24 cellular contexts compared by ENCODE assay signal in the genomic region with DNA sequence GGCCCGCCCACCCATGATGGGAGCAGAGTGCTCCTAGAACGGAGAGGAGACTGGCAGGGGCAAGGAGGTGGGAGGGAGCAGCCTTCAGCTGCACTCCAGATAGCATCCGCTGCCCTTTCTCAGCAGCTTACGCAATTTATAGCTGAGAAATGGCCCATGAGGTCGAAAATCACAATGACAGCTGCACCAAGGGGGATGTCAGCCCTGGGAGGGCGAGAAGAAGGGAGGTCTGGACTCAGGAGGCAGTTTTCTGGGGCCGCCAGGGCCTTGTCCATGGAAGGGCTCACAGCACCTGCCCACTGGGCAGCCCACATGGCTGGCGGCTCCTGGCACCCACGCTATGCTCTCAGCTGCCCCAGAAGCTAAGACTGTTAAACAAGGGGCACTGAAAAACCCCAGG. TPM values are rescaled to one million over a fixed set of nuclear protein-coding genes. Genes with fewer than 3 reads are reported as not detected.
DNase-seq lines count a peak whose midpoint lies in the region; FAIRE-seq and TF ChIP-seq lines count a peak whose summit lies in the region.
"Had no signal": no experiment of that assay in that cellular context is flagged by ENCODE, and none has a peak within 500 bp of the region (broad histone marks: within the 10 kb centered on the region; RNA-seq: fewer than 3 reads in every experiment).

No MANE protein-coding gene starts in this region.

- H3K36me3 ChIP-seq in right atrium auricular region: no peaks in the 10 kb centered on the region
- H3K36me3 ChIP-seq in skeletal muscle tissue (ENCODE audit: control insufficient read depth in 3 of 3, insufficient read depth in 3 of 3, low read length in 3 of 3): peaks cover 2 to 10% (median 7%) of the 10 kb centered on the region in 3 donors
- H3K36me3 ChIP-seq: neural progenitor cell had no signal

- H3K9ac ChIP-seq in skeletal muscle tissue (ENCODE audit: low read depth in 1 of 3, low read length in 3 of 3): peak overlapping the region in 2 of 3 donors; percentile 19 to 70
- H3K9ac ChIP-seq: neural progenitor cell had no signal

- peak; percentile 30 for DNase-seq in CD14-positive monocyte (ENCODE audit: low spot score)
- peak; percentile 41 for DNase-seq in amniotic epithelial cell (ENCODE audit: low read depth)
- no peak for DNase-seq in right atrium auricular region (ENCODE audit: low spot score)
- no peak for DNase-seq in activated T-cell treated with anti-CD3 and anti-CD28 coated beads for 4 hours
- no peak for DNase-seq in activated CD4-positive, alpha-beta T cell treated with anti-CD3 and anti-CD28 coated beads, Interleukin-2, amount 50 U/mL, for 48 hours
- no peak for DNase-seq in urothelium cell line (ENCODE audit: low spot score)
- DNase-seq in H4 (ENCODE audit: low spot score): no peak
- DNase-seq: activated CD4-positive, alpha-beta memory T cell treated with anti-CD3 and anti-CD28 coated beads for 36 hours; activated CD8-positive, alpha-beta memory T cell treated with anti-CD3 and anti-CD28 coated beads, Interleukin-2, amount 50 U/mL, for 4 hours; activated effector memory CD4-positive, alpha-beta T cell treated with Interleukin-2 at 50 U/mL for 16 hours; activated naive CD8-positive, alpha-beta T cell treated with anti-CD3 and anti-CD28 coated beads for 36 hours; effector memory CD4-positive, alpha-beta T cell; erythroblast; GDM1; H7; NCI-H1436 treated with DMSO at 0.1 percent for 48 hours; RPMI8226; stimulated activated naive CD8-positive, alpha-beta T cell treated with anti-CD3 and anti-CD28 coated beads, Interleukin-15, amount 100 ng/mL, for 72 hours had no signal

- H3K27ac Mint-ChIP-seq in CD14-positive monocyte: no peak overlapping the region
- H3K27ac Mint-ChIP-seq: activated CD4-positive, alpha-beta memory T cell treated with anti-CD3 and anti-CD28 coated beads for 36 hours; activated naive CD8-positive, alpha-beta T cell treated with anti-CD3 and anti-CD28 coated beads for 36 hours; B cell; memory B cell; neural progenitor cell; progenitor cell of endocrine pancreas; type B pancreatic cell had no signal

- TF ChIP-seq CTCF in CD14-positive monocyte (IDR thresholded peaks at IDR 0.05): no peak
- TF ChIP-seq CTCF in right atrium auricular region (IDR thresholded peaks at IDR 0.05): no peak

- H3K4me1 Mint-ChIP-seq in CD14-positive monocyte: peaks cover 10% of the 10 kb centered on the region

- no peak overlapping the region for H3K4me3 Mint-ChIP-seq in CD14-positive monocyte
- H3K4me3 Mint-ChIP-seq: activated CD4-positive, alpha-beta memory T cell treated with anti-CD3 and anti-CD28 coated beads for 36 hours; activated naive CD8-positive, alpha-beta T cell treated with anti-CD3 and anti-CD28 coated beads for 36 hours; B cell; memory B cell; neural progenitor cell; stimulated activated naive CD8-positive, alpha-beta T cell treated with anti-CD3 and anti-CD28 coated beads, Interleukin-15, amount 100 ng/mL, for 72 hours; type B pancreatic cell had no signal

- H3K27ac ChIP-seq in right atrium auricular region: peak overlapping the region; percentile 41 to 64
- H3K27ac ChIP-seq in skeletal muscle tissue (ENCODE audit: low read depth, low read length): no peak overlapping the region
- H3K27ac ChIP-seq: neural progenitor cell had no signal

- peaks cover 0 to 9% (median 1%) of the 10 kb centered on the region in 7 donors for H3K9me3 Mint-ChIP-seq in CD14-positive monocyte
- H3K9me3 Mint-ChIP-seq: activated CD4-positive, alpha-beta memory T cell treated with anti-CD3 and anti-CD28 coated beads for 36 hours; activated naive CD8-positive, alpha-beta T cell treated with anti-CD3 and anti-CD28 coated beads for 36 hours; memory B cell; neural progenitor cell; stimulated activated naive CD8-positive, alpha-beta T cell treated with anti-CD3 and anti-CD28 coated beads, Interleukin-15, amount 100 ng/mL, for 72 hours; type B pancreatic cell had no signal

- H3K36me3 Mint-ChIP-seq in CD14-positive monocyte: peaks cover 11 to 29% of the 10 kb centered on the region in 2 donors

- H3K9me3 ChIP-seq in right atrium auricular region (no peaks in the 10 kb centered on the region), skeletal muscle tissue (ENCODE audit: control insufficient read depth in 3 of 3, low read length in 3 of 3) (peaks cover 0 to 2% (median 0%) of the 10 kb centered on the region in 3 donors)

- intact Hi-C loops in CD14-positive monocyte (cut with micrococcal nuclease): no loop called here

- no peak for FAIRE-seq in urothelium cell line (lab: Jason Lieb, UNC)

- peaks cover 0 to 7% (median 2%) of the 10 kb centered on the region in 3 donors for H3K27me3 Mint-ChIP-seq in CD14-positive monocyte (ENCODE audit: low read depth in 3 of 3)
- H3K27me3 Mint-ChIP-seq: activated CD4-positive, alpha-beta memory T cell treated with anti-CD3 and anti-CD28 coated beads for 36 hours; activated naive CD8-positive, alpha-beta T cell treated with anti-CD3 and anti-CD28 coated beads for 36 hours; B cell; memory B cell; progenitor cell of endocrine pancreas; stimulated activated naive CD8-positive, alpha-beta T cell treated with anti-CD3 and anti-CD28 coated beads, Interleukin-15, amount 100 ng/mL, for 72 hours; type B pancreatic cell had no signal

- no peaks in the 10 kb centered on the region for H3K27me3 ChIP-seq in right atrium auricular region
- no peaks in the 10 kb centered on the region for H3K27me3 ChIP-seq in skeletal muscle tissue (ENCODE audit: control insufficient read depth in 3 of 3, insufficient read depth in 3 of 3, low read length in 3 of 3)
- H3K27me3 ChIP-seq: neural progenitor cell had no signal

- no peak overlapping the region for H3K4me3 ChIP-seq in right atrium auricular region
- H3K4me3 ChIP-seq in skeletal muscle tissue (ENCODE audit: low read length in 3 of 3): peak overlapping the region; percentile 35 to 43 (median 40)
- H3K4me3 ChIP-seq: neural progenitor cell had no signal

- H3K4me1 ChIP-seq in right atrium auricular region (peaks cover 0 to 89% of the 10 kb centered on the region in 2 donors), skeletal muscle tissue (ENCODE audit: control insufficient read depth in 3 of 3, insufficient read depth in 3 of 3, low read length in 3 of 3) (peaks cover 67 to 83% (median 79%) of the 10 kb centered on the region in 3 donors)

RNA-seq across cellular contexts. Expression of a gene that starts 17.6 kb away (rescaled TPM):
- polyA plus RNA-seq in CD14-positive monocyte: 10 to 100 TPM; 22.1 to 22.5 TPM
- 10 to 100 TPM; 22.0 to 27.9 TPM for total RNA-seq in right atrium auricular region
- 18.3 TPM for total RNA-seq in skeletal muscle tissue
- 15.2 and 18.1 TPM in 2 replicates for total RNA-seq in H4 (2014; rRNA removed; shearing (Covaris generic))

Comparison
In these comparisons a context has a peak if more than half of its experiments do, and no peak if none do; other contexts are left out.
1. DNase-seq: peak in CD14-positive monocyte (single experiment) and amniotic epithelial cell (single experiment); none in right atrium auricular region (single experiment), activated T-cell treated with anti-CD3 and anti-CD28 coated beads for 4 hours (single experiment), activated CD4-positive, alpha-beta T cell treated with anti-CD3 and anti-CD28 coated beads, Interleukin-2, amount 50 U/mL, for 48 hours (0 of 2), urothelium cell line (single experiment) and H4 (single experiment).
2. H3K4me3 ChIP-seq: peak in skeletal muscle tissue (3 of 3); none in right atrium auricular region (0 of 2).